ENCODE assay signal across 8 cellular contexts in the genomic region with DNA sequence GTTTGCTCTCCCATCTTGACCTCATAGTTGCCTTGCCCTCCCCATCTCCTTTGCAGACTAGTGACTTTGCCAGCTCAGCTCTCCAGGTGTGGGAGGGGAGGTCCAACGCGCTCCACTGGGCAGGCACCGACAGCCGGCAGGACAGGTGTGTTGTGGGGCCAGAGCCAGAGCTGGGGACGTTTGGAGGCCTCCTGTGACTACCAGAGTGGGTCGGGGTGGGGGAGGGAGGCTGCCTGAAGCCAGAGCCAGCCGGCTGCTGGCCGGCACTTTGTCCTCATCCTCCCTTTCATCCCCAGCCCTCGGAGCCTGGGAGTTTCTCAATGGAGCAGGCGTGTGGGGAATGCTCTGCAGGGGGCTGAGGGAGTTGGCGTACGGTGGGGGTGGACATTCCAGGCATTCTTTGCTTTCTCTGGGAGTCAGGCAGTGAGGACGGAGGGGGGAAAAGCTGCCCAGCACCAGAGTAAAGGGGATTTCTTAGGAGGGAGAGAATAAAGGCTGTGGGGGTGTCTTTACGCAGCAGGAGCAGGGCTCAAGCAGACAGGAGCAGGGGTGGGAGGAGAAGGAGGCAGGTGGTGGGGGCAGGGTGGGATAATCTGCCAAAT. TPM values are rescaled to one million over a fixed set of nuclear protein-coding genes. Genes with fewer than 3 reads are reported as not detected.
A peak's percentile ranks its signal among the peaks of the same experiment; 100 is the strongest.
DNase-seq lines count a peak whose midpoint lies in the region; ATAC-seq and TF ChIP-seq lines count a peak whose summit lies in the region.

No MANE protein-coding gene starts in this region.

- in situ Hi-C loops in astrocyte of the cerebellum (cut with HindIII; ENCODE audit: low sequenced_read_pairs), result no loop called here

- H4K20me1 ChIP-seq in Karpas-422 (ENCODE audit: insufficient read depth, low read depth, low read length), result no peaks in the 10 kb centered on the region

- peak overlapping the region; percentile 52 for H3K4me2 ChIP-seq in Karpas-422 (ENCODE audit: low read depth, low read length, poor library complexity, severe bottlenecking)

- no peak for TF ChIP-seq CTCF in astrocyte of the cerebellum (IDR thresholded peaks at IDR 0.05; ENCODE audit: low read depth, low read length, missing control alignments)
- no peak for TF ChIP-seq CTCF in kidney epithelial cell (IDR thresholded peaks at IDR 0.05; ENCODE audit: insufficient read depth, low read length, poor library complexity, severe bottlenecking)
- TF ChIP-seq CTCF in upper lobe of right lung (IDR thresholded peaks at IDR 0.05), result no peak
- TF ChIP-seq CTCF in tibial artery (IDR thresholded peaks at IDR 0.05), result no peak

- peak overlapping the region; percentile 39 for H3K9ac ChIP-seq in Karpas-422 (ENCODE audit: low read length)

- H3K9me3 Mint-ChIP-seq in activated naive CD8-positive, alpha-beta T cell treated with anti-CD3 and anti-CD28 coated beads for 36 hours, result no peaks in the 10 kb centered on the region

- H3K27me3 Mint-ChIP-seq in activated naive CD8-positive, alpha-beta T cell treated with anti-CD3 and anti-CD28 coated beads for 36 hours, result no peaks in the 10 kb centered on the region

- H2AFZ ChIP-seq in Karpas-422 (ENCODE audit: low read length), result no peak overlapping the region; the same call in 1 of the 2 replicates

- no peaks in the 10 kb centered on the region for H3K27me3 ChIP-seq in Karpas-422 (ENCODE audit: low read length)
- H3K27me3 ChIP-seq in kidney epithelial cell (ENCODE audit: control insufficient read depth, insufficient read depth, low read length), result no peaks in the 10 kb centered on the region
- no peaks in the 10 kb centered on the region for H3K27me3 ChIP-seq in upper lobe of right lung
- H3K27me3 ChIP-seq in tibial artery, result no peaks in the 10 kb centered on the region

- H3K9me3 ChIP-seq in Karpas-422 (ENCODE audit: low read length), result no peaks in the 10 kb centered on the region
- no peaks in the 10 kb centered on the region for H3K9me3 ChIP-seq in upper lobe of right lung
- no peaks in the 10 kb centered on the region for H3K9me3 ChIP-seq in tibial artery

- peak; percentile 94 for ATAC-seq in upper lobe of right lung
- ATAC-seq in GM18867 (IDR thresholded peaks at IDR 0.05; ENCODE audit: unreplicated experiment), result no peak

- no peak overlapping the region for H3K27ac Mint-ChIP-seq in activated naive CD8-positive, alpha-beta T cell treated with anti-CD3 and anti-CD28 coated beads for 36 hours

- H3K4me3 ChIP-seq in Karpas-422 (ENCODE audit: low read length) (peak overlapping the region; percentile 35; the same call in 1 of the 2 replicates), astrocyte of the cerebellum (ENCODE audit: low read depth, low read length) (no peak overlapping the region), kidney epithelial cell (ENCODE audit: low read depth, low read length) (no peak overlapping the region), upper lobe of right lung (no peak overlapping the region), tibial artery (no peak overlapping the region)

- intact Hi-C loops in upper lobe of right lung (cut with DNase I) (no loop called here), tibial artery (cut with DNase I; ENCODE audit: low total_unique reads) (no loop called here)

- DNase-seq in AG20443 (ENCODE audit: low spot score), result peak; percentile 94
- no peak for DNase-seq in Karpas-422
- DNase-seq in astrocyte of the cerebellum (ENCODE audit: low read depth), result peak; percentile 95
- DNase-seq in kidney epithelial cell (ENCODE audit: low read depth), result peak; percentile 90
- peak; percentile 95 for DNase-seq in upper lobe of right lung
- no peak for DNase-seq in tibial artery
- DNase-seq in activated naive CD8-positive, alpha-beta T cell treated with anti-CD3 and anti-CD28 coated beads for 36 hours, result no peak

- no peak overlapping the region for H3K4me3 Mint-ChIP-seq in activated naive CD8-positive, alpha-beta T cell treated with anti-CD3 and anti-CD28 coated beads for 36 hours

- H3K27ac ChIP-seq in Karpas-422 (ENCODE audit: low read length) (no peak overlapping the region), upper lobe of right lung (peak overlapping the region; percentile 81), tibial artery (no peak overlapping the region)

- peaks cover 12% of the 10 kb centered on the region for H3K36me3 Mint-ChIP-seq in activated naive CD8-positive, alpha-beta T cell treated with anti-CD3 and anti-CD28 coated beads for 36 hours

- no peaks in the 10 kb centered on the region for H3K79me2 ChIP-seq in Karpas-422 (ENCODE audit: low read length)

- H3K36me3 ChIP-seq in Karpas-422 (ENCODE audit: insufficient read depth, low read length) (no peaks in the 10 kb centered on the region), kidney epithelial cell (ENCODE audit: control insufficient read depth, insufficient read depth, low read length) (peaks cover 5% of the 10 kb centered on the region), upper lobe of right lung (peaks cover 38% of the 10 kb centered on the region), tibial artery (peaks cover 0 to 30% (median 13%) of the 10 kb centered on the region in 3 donors)

- no peaks in the 10 kb centered on the region for H3K9me2 ChIP-seq in Karpas-422 (replicated peaks; ENCODE audit: insufficient read depth, low read length)

- peaks cover 24% of the 10 kb centered on the region for H3K4me1 ChIP-seq in Karpas-422 (ENCODE audit: low read length)
- H3K4me1 ChIP-seq in upper lobe of right lung, result peaks cover 21% of the 10 kb centered on the region
- H3K4me1 ChIP-seq in tibial artery, result peaks cover 0 to 25% (median 12%) of the 10 kb centered on the region in 4 donors

- peaks cover 40% of the 10 kb centered on the region for H3K4me1 Mint-ChIP-seq in activated naive CD8-positive, alpha-beta T cell treated with anti-CD3 and anti-CD28 coated beads for 36 hours

RNA-seq across cellular contexts. Expression of gene NUAK2, which starts 20.2 kb away (rescaled TPM):
- 1.4 TPM in 2 replicates for total RNA-seq in Karpas-422 (2014; rRNA removed; shearing (Covaris generic); ENCODE audit: low replicate concordance)
- 139 and 140 TPM in 2 replicates for total RNA-seq in kidney epithelial cell
- 8.8 TPM for total RNA-seq in upper lobe of right lung
- total RNA-seq in activated naive CD8-positive, alpha-beta T cell treated with anti-CD3 and anti-CD28 coated beads for 36 hours, result 1 to 10 TPM; 1.7 to 2.0 TPM

RNA-seq across cellular contexts. Expression of gene KLHDC8A, which starts 55.4 kb away (rescaled TPM):
- total RNA-seq in Karpas-422 (2014; rRNA removed; shearing (Covaris generic); ENCODE audit: low replicate concordance), result not detected in 2 replicates
- total RNA-seq in kidney epithelial cell (6.7 and 16.5 TPM in 2 replicates), upper lobe of right lung (0.78 TPM)
- not detected for total RNA-seq in activated naive CD8-positive, alpha-beta T cell treated with anti-CD3 and anti-CD28 coated beads for 36 hours

Comparison
In these comparisons a context has a peak if more than half of its experiments do, and no peak if none do; other contexts are left out.
1. DNase-seq: peak in AG20443 (single experiment), astrocyte of the cerebellum (single experiment), kidney epithelial cell (single experiment) and upper lobe of right lung (single experiment); none in Karpas-422 (single experiment), tibial artery (0 of 2) and activated naive CD8-positive, alpha-beta T cell treated with anti-CD3 and anti-CD28 coated beads for 36 hours (single experiment).
2. RNA of gene NUAK2, which starts 20.2 kb away (total RNA-seq): 139 to 140 TPM in kidney epithelial cell; 8.8 TPM in upper lobe of right lung (single experiment), 1.7 to 2.0 TPM in activated naive CD8-positive, alpha-beta T cell treated with anti-CD3 and anti-CD28 coated beads for 36 hours and 1.4 TPM in Karpas-422; every median in the first group is over 10 times any median in the second.